8 cellular contexts compared by ENCODE assay signal in the genomic region with DNA sequence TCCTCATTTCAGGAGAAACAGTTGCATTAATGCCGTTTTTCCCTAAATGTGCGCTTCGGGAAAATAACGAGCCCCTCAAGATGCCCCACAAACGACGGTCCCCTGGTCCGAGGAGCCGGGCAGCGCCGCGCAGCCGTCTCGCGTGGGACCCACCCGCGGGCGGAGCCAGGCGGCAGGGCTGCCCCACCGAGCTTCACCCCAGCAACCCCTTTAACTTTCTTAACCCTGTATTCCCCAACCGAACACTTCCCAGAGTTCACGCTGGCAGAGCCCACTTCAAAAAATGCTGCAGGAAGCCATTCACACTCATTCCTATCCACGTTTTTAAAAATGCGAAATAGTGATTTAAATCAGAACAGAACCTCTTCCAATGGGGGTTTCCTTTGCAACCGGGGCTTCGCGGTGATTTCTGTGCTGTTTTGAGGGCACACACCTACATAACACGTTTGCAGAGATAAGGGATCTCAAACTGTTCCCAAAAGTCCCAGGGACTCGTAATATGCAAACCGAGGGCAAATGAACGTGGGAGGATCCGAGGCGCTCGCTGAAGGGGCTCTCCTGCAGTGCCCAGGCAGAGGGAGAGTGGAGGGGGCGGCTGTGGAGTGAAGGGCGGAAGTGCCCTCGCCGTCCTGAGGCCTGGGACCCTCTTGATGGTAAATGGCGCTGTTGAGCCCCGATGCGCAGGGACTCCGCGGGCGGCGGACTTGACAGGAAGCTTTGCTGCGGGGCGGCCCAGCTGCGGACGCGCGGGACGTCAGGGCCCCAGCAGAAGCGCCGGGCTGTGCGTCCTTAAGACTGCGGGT.
DNase-seq lines count a peak whose midpoint lies in the region; ATAC-seq and TF ChIP-seq lines count a peak whose summit lies in the region.

No MANE protein-coding gene starts in this region.

- DNase-seq in GM23248 (peak; percentile 66), Kasumi-1 (lab: John Stamatoyannopoulos, UW) (peak; percentile 37 to 39), WTC11 (ENCODE audit: low spot score) (peak; percentile 82), medulla oblongata (ENCODE audit: extremely low spot score) (peak; percentile 16), T-helper 9 cell (no peak)
- DNase-seq in stimulated activated CD8-positive, alpha-beta memory T cell treated with anti-CD3 and anti-CD28 coated beads, Interleukin-7, amount 100 ng/mL, for 48 hours (ENCODE audit: extremely low read depth in 1 of 2, low read depth in 1 of 2), result peak; percentile 28 to 36

- H3K27ac Mint-ChIP-seq in WTC11, result peak overlapping the region; percentile 74; the same call in 1 of the 2 replicates

- no peaks in the 10 kb centered on the region for H3F3A ChIP-seq in GM23248 (ENCODE audit: insufficient read depth)

- in situ Hi-C loops in GM23248 (cut with MboI), result no loop called here

- no peaks in the 10 kb centered on the region for H3K9me3 Mint-ChIP-seq in WTC11

- H3K9me3 ChIP-seq in GM23248 (ENCODE audit: low read depth) (no peaks in the 10 kb centered on the region), duodenal mucosa (ENCODE audit: control insufficient read depth in 1 of 2, low read length in 2 of 2) (no peaks in the 10 kb centered on the region)

- ATAC-seq in WTC11, result peak; percentile 98

- peaks cover 7% of the 10 kb centered on the region for H3K4me1 Mint-ChIP-seq in WTC11

- no peaks in the 10 kb centered on the region for H4K20me1 ChIP-seq in GM23248 (ENCODE audit: insufficient read depth)

- no peaks in the 10 kb centered on the region for H3K36me3 Mint-ChIP-seq in WTC11

- CTCF ChIA-PET in WTC11 (lab: Charles Lee), result interaction anchor here (0.6 to 2.0 kb wide), 4 partner anchors 11 to 48 kb away, joined by 3 to 8 read pairs (median 5); no protein-coding TSS in a partner anchor

- peak overlapping the region; percentile 94 for H2AFZ ChIP-seq in GM23248

- H3K4me3 Mint-ChIP-seq in WTC11, result peak overlapping the region; percentile 96

- H3K9ac ChIP-seq in GM23248 (peak overlapping the region; percentile 27; the same call in 1 of the 2 replicates), duodenal mucosa (ENCODE audit: low read depth in 1 of 2, low read length in 2 of 2) (peak overlapping the region in 1 of 2 donors; percentile 42)

- 3% methylated on average over 38 to 46 of the region's 55 CpGs for WGBS in GM23248 (ENCODE audit: low coverage in 1 of 2, low lambda C conversion rate in 2 of 2, missing lambda C conversion rate in 2 of 2), 2 experiments

- H3K27me3 ChIP-seq in GM23248 (replicated peaks; ENCODE audit: insufficient read depth) (peaks cover 5% of the 10 kb centered on the region; the same call in 1 of the 2 replicates), duodenal mucosa (ENCODE audit: control insufficient read depth in 1 of 2, insufficient read depth in 2 of 2, low read length in 2 of 2) (peaks cover 0 to 6% of the 10 kb centered on the region in 2 donors)

- no peaks in the 10 kb centered on the region; the same call in 1 of the 2 replicates for H3K27me3 Mint-ChIP-seq in WTC11 (ENCODE audit: low read depth)

- H3K4me2 ChIP-seq in GM23248 (ENCODE audit: unreplicated experiment), result peak overlapping the region; percentile 99

- H3K27ac ChIP-seq in GM23248, result no peak overlapping the region
- no peak overlapping the region for H3K27ac ChIP-seq in duodenal mucosa (ENCODE audit: low read depth, low read length)

- H3K4me1 ChIP-seq in GM23248 (ENCODE audit: insufficient read depth), result no peaks in the 10 kb centered on the region
- peaks cover 3 to 9% of the 10 kb centered on the region in 2 donors for H3K4me1 ChIP-seq in duodenal mucosa (ENCODE audit: control insufficient read depth in 1 of 2, insufficient read depth in 2 of 2, low read length in 2 of 2)

- H3K36me3 ChIP-seq in GM23248 (ENCODE audit: low read depth) (no peaks in the 10 kb centered on the region), duodenal mucosa (ENCODE audit: control insufficient read depth in 1 of 2, insufficient read depth in 2 of 2, low read length in 2 of 2) (no peaks in the 10 kb centered on the region)

- no peaks in the 10 kb centered on the region for H3K9me2 ChIP-seq in GM23248 (ENCODE audit: insufficient read depth)

- TF ChIP-seq CTCF in GM12872 (IDR thresholded peaks at IDR 0.05; ENCODE audit: insufficient read depth, low read depth, low read length) (peak; percentile 27; the same call in 2 of the 3 replicates), WTC11 (IDR thresholded peaks at IDR 0.05) (no peak)

- POLR2A ChIA-PET in WTC11 (lab: Charles Lee), result no interaction called here

- no peaks in the 10 kb centered on the region for H3K79me2 ChIP-seq in GM23248 (ENCODE audit: insufficient read depth)

- H3K4me3 ChIP-seq in GM23248 (peak overlapping the region; percentile 80), duodenal mucosa (ENCODE audit: low read depth in 1 of 2, low read length in 2 of 2) (peak overlapping the region; percentile 68 to 79)

TF ChIP-seq in WTC11, 78 proteins besides CTCF, POLR2A, EP300 and RAD21 (continues in another document):
- TF ChIP-seq ATF1 (CRISPR knock-in tag; IDR thresholded peaks at IDR 0.05) (no peak), CREM (CRISPR knock-in tag; IDR thresholded peaks at IDR 0.05) (no peak), FOXK1 (CRISPR knock-in tag; IDR thresholded peaks at IDR 0.05) (peak; percentile 61; the same call in 1 of the 2 replicates), ZBTB21 (CRISPR knock-in tag; IDR thresholded peaks at IDR 0.05; ENCODE audit: borderline replicate concordance) (0 out of 2 replicates have a peak, but pooled peaks have one; percentile 25)
- TF ChIP-seq, protein P1, sequence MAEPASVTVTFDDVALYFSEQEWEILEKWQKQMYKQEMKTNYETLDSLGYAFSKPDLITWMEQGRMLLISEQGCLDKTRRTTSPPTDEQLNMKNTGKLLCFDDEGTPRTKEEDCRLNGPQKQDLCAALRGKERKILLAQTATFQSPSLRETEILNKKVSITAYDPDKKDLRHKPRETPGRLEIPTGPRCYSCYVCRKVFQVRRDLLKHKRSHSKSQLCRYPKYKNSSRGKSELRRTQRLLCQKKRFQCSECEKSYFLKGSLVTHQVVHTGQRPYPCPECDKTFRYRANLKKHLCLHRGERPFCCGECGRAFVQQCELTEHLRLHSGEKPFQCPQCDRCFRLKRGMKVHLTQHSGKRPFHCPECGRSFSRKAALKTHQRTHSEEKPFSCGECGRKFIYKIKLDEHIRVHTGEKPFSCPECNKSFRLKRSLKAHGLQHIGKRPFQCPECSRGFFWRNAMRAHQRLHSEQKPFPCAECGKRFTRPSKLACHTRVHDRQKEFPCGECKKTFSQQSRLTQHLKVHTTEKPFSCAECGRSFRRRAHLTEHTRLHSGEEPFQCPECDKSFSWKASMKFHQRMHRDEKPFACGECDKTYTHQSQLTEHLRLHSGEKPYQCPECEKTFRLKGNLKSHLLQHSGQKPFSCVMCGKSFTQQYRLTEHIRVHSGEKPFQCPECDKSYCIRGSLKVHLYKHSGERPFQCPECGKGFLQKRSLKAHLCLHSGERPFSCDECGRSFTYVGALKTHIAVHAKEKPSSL (CRISPR knock-in tag; conservative IDR thresholded peaks at IDR 0.05), result no peak
- TF ChIP-seq, protein P2, sequence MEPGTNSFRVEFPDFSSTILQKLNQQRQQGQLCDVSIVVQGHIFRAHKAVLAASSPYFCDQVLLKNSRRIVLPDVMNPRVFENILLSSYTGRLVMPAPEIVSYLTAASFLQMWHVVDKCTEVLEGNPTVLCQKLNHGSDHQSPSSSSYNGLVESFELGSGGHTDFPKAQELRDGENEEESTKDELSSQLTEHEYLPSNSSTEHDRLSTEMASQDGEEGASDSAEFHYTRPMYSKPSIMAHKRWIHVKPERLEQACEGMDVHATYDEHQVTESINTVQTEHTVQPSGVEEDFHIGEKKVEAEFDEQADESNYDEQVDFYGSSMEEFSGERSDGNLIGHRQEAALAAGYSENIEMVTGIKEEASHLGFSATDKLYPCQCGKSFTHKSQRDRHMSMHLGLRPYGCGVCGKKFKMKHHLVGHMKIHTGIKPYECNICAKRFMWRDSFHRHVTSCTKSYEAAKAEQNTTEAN (CRISPR knock-in tag; IDR thresholded peaks at IDR 0.05), result no peak
- TF ChIP-seq, protein P3, sequence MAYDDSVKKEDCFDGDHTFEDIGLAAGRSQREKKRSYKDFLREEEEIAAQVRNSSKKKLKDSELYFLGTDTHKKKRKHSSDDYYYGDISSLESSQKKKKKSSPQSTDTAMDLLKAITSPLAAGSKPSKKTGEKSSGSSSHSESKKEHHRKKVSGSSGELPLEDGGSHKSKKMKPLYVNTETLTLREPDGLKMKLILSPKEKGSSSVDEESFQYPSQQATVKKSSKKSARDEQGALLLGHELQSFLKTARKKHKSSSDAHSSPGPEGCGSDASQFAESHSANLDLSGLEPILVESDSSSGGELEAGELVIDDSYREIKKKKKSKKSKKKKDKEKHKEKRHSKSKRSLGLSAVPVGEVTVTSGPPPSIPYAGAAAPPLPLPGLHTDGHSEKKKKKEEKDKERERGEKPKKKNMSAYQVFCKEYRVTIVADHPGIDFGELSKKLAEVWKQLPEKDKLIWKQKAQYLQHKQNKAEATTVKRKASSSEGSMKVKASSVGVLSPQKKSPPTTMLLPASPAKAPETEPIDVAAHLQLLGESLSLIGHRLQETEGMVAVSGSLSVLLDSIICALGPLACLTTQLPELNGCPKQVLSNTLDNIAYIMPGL (CRISPR knock-in tag; IDR thresholded peaks at IDR 0.05), result 0 out of 2 replicates have a peak, but pooled peaks have one; percentile 36
